Comparison of ENCODE assay signal across 15 cellular contexts in genomic region chr2:168816369-168816768, GRCh38. TPM values are rescaled to one million over a fixed set of nuclear protein-coding genes. Genes with fewer than 3 reads are reported as not detected.
A peak's percentile ranks its signal among the peaks of the same experiment; 100 is the strongest.
DNase-seq lines count a peak whose midpoint lies in the region; ATAC-seq and TF ChIP-seq lines count a peak whose summit lies in the region.
"Had no signal": no experiment of that assay in that cellular context is flagged by ENCODE, and none has a peak within 500 bp of the region (broad histone marks: within the 10 kb centered on the region; RNA-seq: fewer than 3 reads in every experiment).

No MANE protein-coding gene starts in this region.

- in situ Hi-C loops in astrocyte of the cerebellum (cut with HindIII; ENCODE audit: low sequenced_read_pairs) = no loop called here

- CTCF ChIA-PET in MCF 10A (lab: Yijun Ruan, JAX) (interaction anchor here (0.6 to 1.3 kb wide), 2 partner anchors 31 to 480 kb away, joined by 3 to 4 read pairs; no protein-coding TSS in a partner anchor), OCI-LY7 (lab: Charles Lee; ENCODE audit: unreplicated experiment) (no interaction called here)

- no peak overlapping the region for H3K4me3 Mint-ChIP-seq in MCF 10A (ENCODE audit: unreplicated experiment)
- H3K4me3 Mint-ChIP-seq in stimulated activated effector memory CD8-positive, alpha-beta T cell treated with anti-CD3 and anti-CD28 coated beads, Interleukin-12 subunit alpha, Interleukin-12 subunit beta, amount 100 ng/mL, for 72 hours = no peak overlapping the region
- H3K4me3 Mint-ChIP-seq: activated CD8-positive, alpha-beta memory T cell treated with anti-CD3 and anti-CD28 coated beads, Interleukin-2, amount 10 ng/mL, durations not matched to agents 7 days and 5 days; stimulated activated memory B cell treated with anti-CD40 and anti-IgM and Interleukin-4, amounts not matched to agents 10 μg/mL and 1 μg/mL and 100 μg/mL, for 72 hours had no signal

- ATAC-seq in stimulated activated effector memory CD8-positive, alpha-beta T cell treated with anti-CD3 and anti-CD28 coated beads, Interleukin-12 subunit alpha, Interleukin-12 subunit beta, amount 100 ng/mL, for 72 hours = no peak
- ATAC-seq: activated CD8-positive, alpha-beta memory T cell treated with anti-CD3 and anti-CD28 coated beads, Interleukin-2, amount 10 ng/mL, durations not matched to agents 7 days and 5 days; esophagus mucosa had no signal

- intact Hi-C loops in MCF 10A (cut with micrococcal nuclease) = no loop called here
- intact Hi-C loops in breast epithelium (cut with DNase I; ENCODE audit: low total_unique reads) = no loop called here
- intact Hi-C loops in OCI-LY7 (cut with micrococcal nuclease; ENCODE audit: unreplicated experiment) = no loop called here

- peaks cover 9% of the 10 kb centered on the region for H3K4me1 Mint-ChIP-seq in MCF 10A (ENCODE audit: insufficient read depth, unreplicated experiment)
- H3K4me1 Mint-ChIP-seq in stimulated activated effector memory CD8-positive, alpha-beta T cell treated with anti-CD3 and anti-CD28 coated beads, Interleukin-12 subunit alpha, Interleukin-12 subunit beta, amount 100 ng/mL, for 72 hours = no peaks in the 10 kb centered on the region
- H3K4me1 Mint-ChIP-seq: activated CD8-positive, alpha-beta memory T cell treated with anti-CD3 and anti-CD28 coated beads, Interleukin-2, amount 10 ng/mL, durations not matched to agents 7 days and 5 days; stimulated activated memory B cell treated with anti-CD40 and anti-IgM and Interleukin-4, amounts not matched to agents 10 μg/mL and 1 μg/mL and 100 μg/mL, for 72 hours had no signal

- H3K4me3 ChIP-seq in breast epithelium (no peak overlapping the region), astrocyte of the cerebellum (ENCODE audit: low read depth, low read length) (no peak overlapping the region), OCI-LY7 (ENCODE audit: low read depth, low read length, poor library complexity, severe bottlenecking) (no peak overlapping the region)

- BruUV-seq in MCF 10A (replicated peaks; lab: Mats Ljungman, UMichigan) (no TSS peak), OCI-LY7 (replicated peaks; lab: Mats Ljungman, UMichigan) (no TSS peak)

- no peaks in the 10 kb centered on the region for H4K20me1 ChIP-seq in OCI-LY7 (ENCODE audit: insufficient read depth, low read length)

- no peak overlapping the region for H3K4me2 ChIP-seq in OCI-LY7 (ENCODE audit: low read length)

- no peaks in the 10 kb centered on the region for H3K27me3 Mint-ChIP-seq in MCF 10A (ENCODE audit: insufficient read depth, unreplicated experiment)

- no peaks in the 10 kb centered on the region for H3K27me3 ChIP-seq in breast epithelium

- no peak overlapping the region for H3K27ac Mint-ChIP-seq in MCF 10A (ENCODE audit: low read depth, unreplicated experiment)
- H3K27ac Mint-ChIP-seq in stimulated activated effector memory CD8-positive, alpha-beta T cell treated with anti-CD3 and anti-CD28 coated beads, Interleukin-12 subunit alpha, Interleukin-12 subunit beta, amount 100 ng/mL, for 72 hours = no peak overlapping the region
- H3K27ac Mint-ChIP-seq: activated CD8-positive, alpha-beta memory T cell treated with anti-CD3 and anti-CD28 coated beads, Interleukin-2, amount 10 ng/mL, durations not matched to agents 7 days and 5 days; stimulated activated memory B cell treated with anti-CD40 and anti-IgM and Interleukin-4, amounts not matched to agents 10 μg/mL and 1 μg/mL and 100 μg/mL, for 72 hours had no signal

- POLR2A ChIA-PET in MCF 10A (lab: Yijun Ruan, JAX) (interaction anchor here (1.0 kb wide), 1 partner anchor 9 kb away, joined by 3 read pairs; no protein-coding TSS in a partner anchor), OCI-LY7 (lab: Charles Lee) (interaction anchor here (0.6 kb wide), 1 partner anchor 97 kb away, joined by 3 read pairs; no protein-coding TSS in a partner anchor)

- H3K36me3 ChIP-seq in breast epithelium (no peaks in the 10 kb centered on the region), OCI-LY7 (ENCODE audit: insufficient read depth, low read length) (no peaks in the 10 kb centered on the region)

- H3K9me3 ChIP-seq in breast epithelium (no peaks in the 10 kb centered on the region), OCI-LY7 (ENCODE audit: low read length) (no peaks in the 10 kb centered on the region)

- H3K9me3 Mint-ChIP-seq in MCF 10A (ENCODE audit: unreplicated experiment) = no peaks in the 10 kb centered on the region
- no peaks in the 10 kb centered on the region for H3K9me3 Mint-ChIP-seq in stimulated activated effector memory CD8-positive, alpha-beta T cell treated with anti-CD3 and anti-CD28 coated beads, Interleukin-12 subunit alpha, Interleukin-12 subunit beta, amount 100 ng/mL, for 72 hours

- H2AFZ ChIP-seq in OCI-LY7 (ENCODE audit: low read length) = no peak overlapping the region

- no peak for TF ChIP-seq CTCF in MCF 10A (IDR thresholded peaks at IDR 0.05; ENCODE audit: unreplicated experiment)
- no peak for TF ChIP-seq CTCF in breast epithelium (IDR thresholded peaks at IDR 0.05)
- TF ChIP-seq CTCF in astrocyte of the cerebellum (IDR thresholded peaks at IDR 0.05; ENCODE audit: low read depth, low read length, missing control alignments) = no peak
- TF ChIP-seq CTCF in OCI-LY7 (conservative IDR thresholded peaks at IDR 0.05; ENCODE audit: low read length) = no peak

- DNase-seq in MCF 10A (ENCODE audit: unreplicated experiment) (peak; percentile 47), breast epithelium (ENCODE audit: low spot score in 2 of 2) (no peak), astrocyte of the cerebellum (ENCODE audit: low read depth) (peak; percentile 74), iris pigment epithelial cell (ENCODE audit: low read depth) (peak; percentile 94), NCI-H1417 treated with DMSO at 0.1 percent for 48 hours (lab: John Stamatoyannopoulos, UW) (no peak), KG1 (lab: John Stamatoyannopoulos, UW) (no peak), OCI-LY7 (ENCODE audit: low spot score) (no peak)
- no peak for DNase-seq in stimulated activated effector memory CD8-positive, alpha-beta T cell treated with anti-CD3 and anti-CD28 coated beads, Interleukin-12 subunit alpha, Interleukin-12 subunit beta, amount 100 ng/mL, for 72 hours (ENCODE audit: low spot score in 2 of 2)
- DNase-seq: activated CD8-positive, alpha-beta memory T cell treated with anti-CD3 and anti-CD28 coated beads, Interleukin-2, amount 10 ng/mL, durations not matched to agents 7 days and 5 days; anterior cingulate cortex; NCI-H187 treated with DMSO at 0.1 percent for 48 hours; OCI-M1 had no signal

- H3K4me1 ChIP-seq in breast epithelium (no peaks in the 10 kb centered on the region), OCI-LY7 (ENCODE audit: insufficient read depth, low read length, poor library complexity, severe bottlenecking) (no peaks in the 10 kb centered on the region)

- no peaks in the 10 kb centered on the region for H3K36me3 Mint-ChIP-seq in MCF 10A (ENCODE audit: insufficient read depth, unreplicated experiment)
- no peaks in the 10 kb centered on the region for H3K36me3 Mint-ChIP-seq in stimulated activated effector memory CD8-positive, alpha-beta T cell treated with anti-CD3 and anti-CD28 coated beads, Interleukin-12 subunit alpha, Interleukin-12 subunit beta, amount 100 ng/mL, for 72 hours
- H3K36me3 Mint-ChIP-seq: activated CD8-positive, alpha-beta memory T cell treated with anti-CD3 and anti-CD28 coated beads, Interleukin-2, amount 10 ng/mL, durations not matched to agents 7 days and 5 days; stimulated activated memory B cell treated with anti-CD40 and anti-IgM and Interleukin-4, amounts not matched to agents 10 μg/mL and 1 μg/mL and 100 μg/mL, for 72 hours had no signal

- no peaks in the 10 kb centered on the region for H3K9me2 ChIP-seq in OCI-LY7 (ENCODE audit: insufficient read depth, low read length)

- no peak overlapping the region for H3K27ac ChIP-seq in breast epithelium
- no peak overlapping the region for H3K27ac ChIP-seq in OCI-LY7 (ENCODE audit: low read depth, low read length, poor library complexity, severe bottlenecking)
- H3K27ac ChIP-seq: 22Rv1 had no signal

- H3K79me2 ChIP-seq in OCI-LY7 (ENCODE audit: insufficient read depth, low read depth, low read length) = no peaks in the 10 kb centered on the region

- TF ChIP-seq POLR2A in breast epithelium (IDR thresholded peaks at IDR 0.05) = no peak

RNA-seq across cellular contexts. Expression of gene NOSTRIN, which starts 13.9 kb away (rescaled TPM):
- 0.44 and 0.51 TPM in 2 replicates for total RNA-seq in MCF 10A (2022)
- total RNA-seq in breast epithelium = 10 to 100 TPM; 35.0 to 73.7 (median 35.9) TPM
- not detected in 2 replicates for total RNA-seq in OCI-LY7 (2014; rRNA removed; shearing (Covaris generic))
- total RNA-seq in OCI-LY7 (2022) = not detected in 2 replicates
- total RNA-seq: activated CD8-positive, alpha-beta memory T cell treated with anti-CD3 and anti-CD28 coated beads, Interleukin-2, amount 10 ng/mL, durations not matched to agents 7 days and 5 days had no signal

Comparison
In these comparisons a context has a peak if more than half of its experiments do, and no peak if none do; other contexts are left out.
1. DNase-seq: peak in MCF 10A (single experiment), astrocyte of the cerebellum (single experiment) and iris pigment epithelial cell (single experiment); none in breast epithelium (0 of 2), NCI-H1417 treated with DMSO at 0.1 percent for 48 hours (single experiment), KG1 (single experiment), stimulated activated effector memory CD8-positive, alpha-beta T cell treated with anti-CD3 and anti-CD28 coated beads, Interleukin-12 subunit alpha, Interleukin-12 subunit beta, amount 100 ng/mL, for 72 hours (0 of 2) and OCI-LY7 (single experiment).
2. RNA of gene NOSTRIN, which starts 13.9 kb away (total RNA-seq): 35.0 to 73.7 TPM in breast epithelium; 0.44 to 0.51 TPM in MCF 10A and not detected in OCI-LY7; every median in the first group is over 10 times any median in the second.